ENCODE assay signal across 1 cellular context in the genomic region with DNA sequence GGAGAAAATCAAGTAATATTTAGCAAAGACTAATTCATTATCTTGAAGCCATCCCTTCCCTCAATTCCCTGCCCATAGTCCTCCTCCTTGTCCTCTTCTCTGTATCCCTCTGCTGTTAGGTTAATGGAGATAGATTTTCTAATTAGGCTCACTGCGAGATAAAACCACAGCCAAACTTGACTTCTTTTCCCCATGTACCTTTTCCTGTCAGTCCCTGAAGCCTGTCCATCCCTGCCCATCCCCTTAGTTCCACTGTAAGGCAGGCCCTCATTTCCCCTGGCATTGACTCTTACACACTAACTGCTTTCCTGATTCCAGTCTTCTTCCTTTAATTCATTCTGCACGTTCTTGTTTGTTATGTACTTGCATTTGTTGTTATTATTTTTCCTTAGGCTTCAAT.
TF ChIP-seq lines count a peak whose summit lies in the region.

No MANE protein-coding gene starts in this region.

TF ChIP-seq in SK-N-SH, 30 proteins besides CTCF, POLR2A, EP300 and RAD21 (continued from another document):
- TF ChIP-seq, protein P1, sequence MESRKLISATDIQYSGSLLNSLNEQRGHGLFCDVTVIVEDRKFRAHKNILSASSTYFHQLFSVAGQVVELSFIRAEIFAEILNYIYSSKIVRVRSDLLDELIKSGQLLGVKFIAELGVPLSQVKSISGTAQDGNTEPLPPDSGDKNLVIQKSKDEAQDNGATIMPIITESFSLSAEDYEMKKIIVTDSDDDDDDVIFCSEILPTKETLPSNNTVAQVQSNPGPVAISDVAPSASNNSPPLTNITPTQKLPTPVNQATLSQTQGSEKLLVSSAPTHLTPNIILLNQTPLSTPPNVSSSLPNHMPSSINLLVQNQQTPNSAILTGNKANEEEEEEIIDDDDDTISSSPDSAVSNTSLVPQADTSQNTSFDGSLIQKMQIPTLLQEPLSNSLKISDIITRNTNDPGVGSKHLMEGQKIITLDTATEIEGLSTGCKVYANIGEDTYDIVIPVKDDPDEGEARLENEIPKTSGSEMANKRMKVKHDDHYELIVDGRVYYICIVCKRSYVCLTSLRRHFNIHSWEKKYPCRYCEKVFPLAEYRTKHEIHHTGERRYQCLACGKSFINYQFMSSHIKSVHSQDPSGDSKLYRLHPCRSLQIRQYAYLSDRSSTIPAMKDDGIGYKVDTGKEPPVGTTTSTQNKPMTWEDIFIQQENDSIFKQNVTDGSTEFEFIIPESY (IDR thresholded peaks at IDR 0.05; ENCODE audit: borderline replicate concordance, low read depth) = no peak
- TF ChIP-seq GABPA (IDR thresholded peaks at IDR 0.05; ENCODE audit: low read depth) (no peak), TAF1 (IDR thresholded peaks at IDR 0.05; ENCODE audit: borderline replicate concordance, low read depth, low read length) (no peak)
